In genomic region chr22:46417769-46418168, GRCh38 we compare ENCODE assay signal across 13 cellular contexts.
"Had no signal": no experiment of that assay in that cellular context is flagged by ENCODE, and none has a peak within 500 bp of the region (broad histone marks: within the 10 kb centered on the region; RNA-seq: fewer than 3 reads in every experiment).

No MANE protein-coding gene starts in this region.

- H3K4me3 ChIP-seq: gastrocnemius medialis, skin epidermis had no signal

- H3K27ac ChIP-seq: gastrocnemius medialis, skin epidermis had no signal

- DNase-seq: activated B cell treated with CpG ODN at 0.5 μM for 24 hours; activated CD4-positive, alpha-beta memory T cell treated with anti-CD3 and anti-CD28 coated beads for 36 hours; activated CD4-positive, alpha-beta T cell treated with anti-CD3 and anti-CD28 coated beads for 4 hours; activated T-cell treated with anti-CD3 and anti-CD28 coated beads for 4 hours; effector CD4-positive, alpha-beta T cell; gastrocnemius medialis; head of caudate nucleus; left colon; midbrain; stimulated activated naive CD8-positive, alpha-beta T cell treated with anti-CD3 and anti-CD28 coated beads, Interleukin-15, amount 100 ng/mL, for 72 hours; T-helper 1 cell; T-helper 9 cell had no signal

- H3K9me3 ChIP-seq: gastrocnemius medialis had no signal

- ATAC-seq: gastrocnemius medialis; left colon; stimulated activated naive CD8-positive, alpha-beta T cell treated with anti-CD3 and anti-CD28 coated beads, Interleukin-15, amount 100 ng/mL, for 72 hours had no signal

- H3K36me3 ChIP-seq: gastrocnemius medialis had no signal
